Comparison of ENCODE assay signal across 31 cellular contexts in genomic region chr16:58267524-58268243, GRCh38. TPM values are rescaled to one million over a fixed set of nuclear protein-coding genes. Genes with fewer than 3 reads are reported as not detected.
"Had no signal": no experiment of that assay in that cellular context is flagged by ENCODE, and none has a peak within 500 bp of the region (broad histone marks: within the 10 kb centered on the region; RNA-seq: fewer than 3 reads in every experiment).

No MANE protein-coding gene starts in this region.

- H3K9me3 ChIP-seq: prostate gland, thoracic aorta, uterus had no signal

- H3K4me1 ChIP-seq: lower lobe of right lung, neural progenitor cell, prostate gland, right atrium auricular region, tibial nerve, upper lobe of right lung, uterus had no signal

- DNase-seq: cortex of kidney; effector memory CD8-positive, alpha-beta T cell; erythroblast; esophagus squamous epithelium; foreskin melanocyte; glutamatergic neuron; heart right ventricle; hypothalamus; immature natural killer cell; islet precursor cell; kidney glomerular epithelial cell; left ventricle myocardium superior; lower lobe of right lung; naive B cell; sigmoid colon; spleen; stimulated activated CD4-positive, alpha-beta T cell treated with anti-CD3 and anti-CD28 coated beads, Interleukin-2, amount 100 ng/mL, for 48 hours; stimulated activated naive B cell treated with anti-CD40 and anti-IgM and Interleukin-4, amounts not matched to agents 10 μg/mL and 1 μg/mL and 100 μg/mL, for 72 hours; upper lobe of right lung; uterus had no signal

- ATAC-seq: effector memory CD8-positive, alpha-beta T cell; heart right ventricle; left ventricle myocardium superior; lower lobe of right lung; stimulated activated naive B cell treated with anti-CD40 and anti-IgM and Interleukin-4, amounts not matched to agents 10 μg/mL and 1 μg/mL and 100 μg/mL, for 72 hours; upper lobe of right lung had no signal

- H3K27me3 ChIP-seq: esophagus squamous epithelium, heart right ventricle, neural progenitor cell, right atrium auricular region, sigmoid colon, spleen, tibial nerve, upper lobe of right lung, uterus had no signal

- H3K4me3 ChIP-seq: esophagus squamous epithelium, heart right ventricle, lower lobe of right lung, neural progenitor cell, prostate gland, right atrium auricular region, sigmoid colon, spleen, thoracic aorta, tibial nerve, upper lobe of right lung, uterus had no signal

- H3K27ac Mint-ChIP-seq: effector memory CD8-positive, alpha-beta T cell; nephron; neural progenitor cell; stimulated activated naive B cell treated with anti-CD40 and anti-IgM and Interleukin-4, amounts not matched to agents 10 μg/mL and 1 μg/mL and 100 μg/mL, for 72 hours; stimulated activated naive CD8-positive, alpha-beta T cell treated with anti-CD3 and anti-CD28 coated beads, Interleukin-15, Interleukin-2, amounts not matched to agents 100 ng/mL and 50 ng/mL, for 24 hours had no signal

- H3K4me3 Mint-ChIP-seq: effector memory CD8-positive, alpha-beta T cell; immature natural killer cell; naive B cell; nephron; neural progenitor cell; stimulated activated naive B cell treated with anti-CD40 and anti-IgM and Interleukin-4, amounts not matched to agents 10 μg/mL and 1 μg/mL and 100 μg/mL, for 72 hours; stimulated activated naive CD8-positive, alpha-beta T cell treated with anti-CD3 and anti-CD28 coated beads, Interleukin-15, Interleukin-2, amounts not matched to agents 100 ng/mL and 50 ng/mL, for 24 hours had no signal

- H3K36me3 ChIP-seq: lower lobe of right lung, neural progenitor cell, prostate gland, right atrium auricular region, spleen, upper lobe of right lung, uterus had no signal

- H3K4me1 Mint-ChIP-seq: nephron; neural progenitor cell; stimulated activated naive B cell treated with anti-CD40 and anti-IgM and Interleukin-4, amounts not matched to agents 10 μg/mL and 1 μg/mL and 100 μg/mL, for 72 hours had no signal

- H3K27ac ChIP-seq: esophagus squamous epithelium, heart right ventricle, lower lobe of right lung, neural progenitor cell, prostate gland, right atrium auricular region, sigmoid colon, spleen, thoracic aorta, tibial nerve, upper lobe of right lung, uterus had no signal

- H3K9ac ChIP-seq: neural progenitor cell had no signal

- H3K9me3 Mint-ChIP-seq: effector memory CD8-positive, alpha-beta T cell had no signal

RNA-seq across cellular contexts. Expression of gene PRSS54, which starts 27.1 kb away (rescaled TPM):
- total RNA-seq: dermis microvascular lymphatic vessel endothelial cell, esophagus squamous epithelium, heart right ventricle, left ventricle myocardium superior, lower lobe of right lung, mesenteric fat pad, osteoblast, right atrium auricular region, sigmoid colon, skeletal muscle tissue, spleen, thoracic aorta, tibial nerve, upper lobe of right lung, uterus had no signal
